Comparison of ENCODE assay signal across 24 cellular contexts in genomic region chr12:109010259-109010658, GRCh38. TPM values are rescaled to one million over a fixed set of nuclear protein-coding genes. Genes with fewer than 3 reads are reported as not detected.
DNase-seq lines count a peak whose midpoint lies in the region; TF ChIP-seq lines count a peak whose summit lies in the region.
"Had no signal": no experiment of that assay in that cellular context is flagged by ENCODE, and none has a peak within 500 bp of the region (broad histone marks: within the 10 kb centered on the region; RNA-seq: fewer than 3 reads in every experiment).

No MANE protein-coding gene starts in this region.

- no peaks in the 10 kb centered on the region; the same call in none of the 2 replicates for H3K27me3 ChIP-seq in HAP-1 (ENCODE audit: low read depth)
- H3K27me3 ChIP-seq in WERI-Rb-1 (ENCODE audit: insufficient read depth, low read depth, severe bottlenecking), result no peaks in the 10 kb centered on the region
- H3K27me3 ChIP-seq: BLaER1 had no signal

- no peak overlapping the region for H3K4me3 Mint-ChIP-seq in osteocyte (ENCODE audit: unreplicated experiment)
- no peak overlapping the region for H3K4me3 Mint-ChIP-seq in activated T-helper 2 cell treated with anti-CD3 and anti-CD28 coated beads, Interferon-gamma antibody, Interleukin-2, Interleukin-4, amounts not matched to agents 10 μg/mL and 5 μg/mL and 100 μg/mL, durations not matched to agents 14 hours and 24 hours and 36 hours (ENCODE audit: low read depth)
- H3K4me3 Mint-ChIP-seq: B cell; CD4-positive, CD25-positive, alpha-beta regulatory T cell; CD8-positive, alpha-beta T cell; GM23338; H9; HFFc6 had no signal

- no peaks in the 10 kb centered on the region for H3K36me3 Mint-ChIP-seq in osteocyte (ENCODE audit: unreplicated experiment)
- H3K36me3 Mint-ChIP-seq in activated T-helper 2 cell treated with anti-CD3 and anti-CD28 coated beads, Interferon-gamma antibody, Interleukin-2, Interleukin-4, amounts not matched to agents 10 μg/mL and 5 μg/mL and 100 μg/mL, durations not matched to agents 14 hours and 24 hours and 36 hours (ENCODE audit: low read depth), result no peaks in the 10 kb centered on the region
- H3K36me3 Mint-ChIP-seq: CD4-positive, CD25-positive, alpha-beta regulatory T cell; CD8-positive, alpha-beta T cell had no signal

- peaks cover 4% of the 10 kb centered on the region for H3K4me1 ChIP-seq in HAP-1
- H3K4me1 ChIP-seq: A549, BLaER1, Caco-2 had no signal

- H3K27ac Mint-ChIP-seq in osteocyte (ENCODE audit: unreplicated experiment), result no peak overlapping the region
- H3K27ac Mint-ChIP-seq in activated T-helper 2 cell treated with anti-CD3 and anti-CD28 coated beads, Interferon-gamma antibody, Interleukin-2, Interleukin-4, amounts not matched to agents 10 μg/mL and 5 μg/mL and 100 μg/mL, durations not matched to agents 14 hours and 24 hours and 36 hours, result no peak overlapping the region
- H3K27ac Mint-ChIP-seq: B cell; CD8-positive, alpha-beta T cell; GM23338; H9; HFFc6 had no signal

- H3K4me3 ChIP-seq in HAP-1 (no peak overlapping the region), WERI-Rb-1 (ENCODE audit: low read depth, low read length) (no peak overlapping the region)
- H3K4me3 ChIP-seq: A549, BLaER1, GM12878, GM23338 had no signal

- intact Hi-C loops in activated T-helper 2 cell treated with anti-CD3 and anti-CD28 coated beads, Interferon-gamma antibody, Interleukin-2, Interleukin-4, amounts not matched to agents 10 μg/mL and 5 μg/mL and 100 μg/mL, durations not matched to agents 14 hours and 24 hours and 36 hours (cut with micrococcal nuclease), result no loop called here

- DNase-seq in ACHN (peak; percentile 18), HAP-1 (ENCODE audit: low spot score in 2 of 2) (peak; percentile 59 to 84), WERI-Rb-1 (peak; percentile 48), osteocyte (ENCODE audit: extremely low spot score, unreplicated experiment) (peak; percentile 32), midbrain (lab: John Stamatoyannopoulos, UW) (no peak)
- DNase-seq in activated CD8-positive, alpha-beta memory T cell treated with anti-CD3 and anti-CD28 coated beads for 24 hours, result no peak
- DNase-seq in activated T-helper 2 cell treated with anti-CD3 and anti-CD28 coated beads, Interferon-gamma antibody, Interleukin-2, Interleukin-4, amounts not matched to agents 10 μg/mL and 5 μg/mL and 100 μg/mL, durations not matched to agents 14 hours and 24 hours and 36 hours (ENCODE audit: low spot score), result no peak
- DNase-seq: 8988T; Caco-2; CD4-positive, CD25-positive, alpha-beta regulatory T cell; CD8-positive, alpha-beta T cell; DMS 273 treated with DMSO at 0.1 percent for 48 hours; DMS79; EL; GDM1; H9; HFFc6 had no signal

- no peaks in the 10 kb centered on the region for H3K4me1 Mint-ChIP-seq in osteocyte (ENCODE audit: unreplicated experiment)
- H3K4me1 Mint-ChIP-seq in activated T-helper 2 cell treated with anti-CD3 and anti-CD28 coated beads, Interferon-gamma antibody, Interleukin-2, Interleukin-4, amounts not matched to agents 10 μg/mL and 5 μg/mL and 100 μg/mL, durations not matched to agents 14 hours and 24 hours and 36 hours (ENCODE audit: low read depth), result no peaks in the 10 kb centered on the region
- H3K4me1 Mint-ChIP-seq: B cell; CD4-positive, CD25-positive, alpha-beta regulatory T cell; GM23338 had no signal

- no peaks in the 10 kb centered on the region for H3K9me3 Mint-ChIP-seq in osteocyte (ENCODE audit: unreplicated experiment)
- H3K9me3 Mint-ChIP-seq in activated T-helper 2 cell treated with anti-CD3 and anti-CD28 coated beads, Interferon-gamma antibody, Interleukin-2, Interleukin-4, amounts not matched to agents 10 μg/mL and 5 μg/mL and 100 μg/mL, durations not matched to agents 14 hours and 24 hours and 36 hours, result no peaks in the 10 kb centered on the region
- H3K9me3 Mint-ChIP-seq: CD4-positive, CD25-positive, alpha-beta regulatory T cell; CD8-positive, alpha-beta T cell; GM23338; H9; HFFc6 had no signal

- no peak for TF ChIP-seq CTCF in WERI-Rb-1 (IDR thresholded peaks at IDR 0.05; ENCODE audit: low read depth, low read length)
- TF ChIP-seq CTCF in osteocyte (IDR thresholded peaks at IDR 0.05), result no peak

- no peaks in the 10 kb centered on the region for H3K36me3 ChIP-seq in HAP-1 (replicated peaks)
- peaks cover 6% of the 10 kb centered on the region for H3K36me3 ChIP-seq in WERI-Rb-1
- H3K36me3 ChIP-seq: BLaER1 had no signal

- H3K27me3 Mint-ChIP-seq in osteocyte (ENCODE audit: unreplicated experiment), result peaks cover 43% of the 10 kb centered on the region
- peaks cover 7% of the 10 kb centered on the region for H3K27me3 Mint-ChIP-seq in activated T-helper 2 cell treated with anti-CD3 and anti-CD28 coated beads, Interferon-gamma antibody, Interleukin-2, Interleukin-4, amounts not matched to agents 10 μg/mL and 5 μg/mL and 100 μg/mL, durations not matched to agents 14 hours and 24 hours and 36 hours (ENCODE audit: low read depth)

- H3K9me3 ChIP-seq in HAP-1, result no peaks in the 10 kb centered on the region
- H3K9me3 ChIP-seq in WERI-Rb-1 (ENCODE audit: severe bottlenecking), result no peaks in the 10 kb centered on the region
- H3K9me3 ChIP-seq: A549, BLaER1, Caco-2 had no signal

- in situ Hi-C loops in ACHN (cut with HindIII; ENCODE audit: low pct_ligation_motif_present, low pct_unique_long_range_greater_than_20kb, low sequenced_read_pairs) (no loop called here), HAP-1 (cut with MboI; ENCODE audit: low sequenced_read_pairs) (no loop called here)

- peak overlapping the region; percentile 62 for H3K27ac ChIP-seq in WERI-Rb-1
- H3K27ac ChIP-seq: A549, BLaER1, C4-2B had no signal

RNA-seq across cellular contexts. Expression of gene SVOP, which starts 10.6 kb away (rescaled TPM):
- not detected in 2 replicates for total RNA-seq in osteocyte
- not detected in 2 replicates for total RNA-seq in activated T-helper 2 cell treated with anti-CD3 and anti-CD28 coated beads, Interferon-gamma antibody, Interleukin-2, Interleukin-4, amounts not matched to agents 10 μg/mL and 5 μg/mL and 100 μg/mL, durations not matched to agents 14 hours and 24 hours and 36 hours
- total RNA-seq: B cell; CD4-positive, CD25-positive, alpha-beta regulatory T cell; CD8-positive, alpha-beta T cell; H4; HFFc6 had no signal

RNA-seq across cellular contexts. Expression of gene USP30, which starts 42.1 kb away (rescaled TPM):
- total RNA-seq in osteocyte, result 18.1 and 18.2 TPM in 2 replicates
- total RNA-seq in activated T-helper 2 cell treated with anti-CD3 and anti-CD28 coated beads, Interferon-gamma antibody, Interleukin-2, Interleukin-4, amounts not matched to agents 10 μg/mL and 5 μg/mL and 100 μg/mL, durations not matched to agents 14 hours and 24 hours and 36 hours, result 6.8 and 7.3 TPM in 2 replicates

Comparison
In these comparisons a context has a peak if more than half of its experiments do, and no peak if none do; other contexts are left out.
1. DNase-seq: peak in ACHN (single experiment), HAP-1 (2 of 2), WERI-Rb-1 (single experiment) and osteocyte (single experiment); none in activated CD8-positive, alpha-beta memory T cell treated with anti-CD3 and anti-CD28 coated beads for 24 hours (single experiment), activated T-helper 2 cell treated with anti-CD3 and anti-CD28 coated beads, Interferon-gamma antibody, Interleukin-2, Interleukin-4, amounts not matched to agents 10 μg/mL and 5 μg/mL and 100 μg/mL, durations not matched to agents 14 hours and 24 hours and 36 hours (single experiment) and midbrain (single experiment).